In genomic region chr11:78646564-78647185, GRCh38 we compare ENCODE assay signal across 8 cellular contexts.
DNase-seq lines count a peak whose midpoint lies in the region; ATAC-seq, FAIRE-seq and TF ChIP-seq lines count a peak whose summit lies in the region.

No MANE protein-coding gene starts in this region.

- FAIRE-seq in G401.6 (lab: Jason Lieb, UNC) (peak; percentile 77), urothelium cell line (lab: Jason Lieb, UNC) (peak; percentile 75)

- TF ChIP-seq CTCF in neural crest cell (conservative IDR thresholded peaks at IDR 0.05), result peak; percentile 86

- no peaks in the 10 kb centered on the region for H3K27me3 Mint-ChIP-seq in neural crest cell (ENCODE audit: low read depth)

- peak; percentile 39 to 65 for DNase-seq in NCI-H524 (lab: John Stamatoyannopoulos, UW)
- DNase-seq in activated CD4-positive, alpha-beta T cell treated with anti-CD3 and anti-CD28 coated beads, Interleukin-2, amount 50 U/mL, for 24 hours (ENCODE audit: low read depth in 1 of 2, low spot score in 1 of 2), result peak; percentile 21 to 52
- no peak for DNase-seq in epithelial cell of prostate (ENCODE audit: low read depth, low spot score)
- DNase-seq in neural crest cell (ENCODE audit: low read depth, low spot score), result peak; percentile 48
- DNase-seq in urothelium cell line (ENCODE audit: low spot score), result peak; percentile 63
- DNase-seq in occipital lobe (lab: John Stamatoyannopoulos, UW), result no peak

- H3K4me3 Mint-ChIP-seq in neural crest cell, result no peak overlapping the region

- no peak overlapping the region for H3K27ac Mint-ChIP-seq in neural crest cell (ENCODE audit: unreplicated experiment)

- H3K27ac ChIP-seq in epithelial cell of prostate, result peak overlapping the region; percentile 74

- H3K36me3 Mint-ChIP-seq in neural crest cell (ENCODE audit: low read depth), result no peaks in the 10 kb centered on the region

- peak; percentile 51 for ATAC-seq in HG03442 (IDR thresholded peaks at IDR 0.05; ENCODE audit: unreplicated experiment)

- no peaks in the 10 kb centered on the region for H3K9me3 Mint-ChIP-seq in neural crest cell

- peaks cover 14% of the 10 kb centered on the region for H3K4me1 Mint-ChIP-seq in neural crest cell

Comparison
In these comparisons a context has a peak if more than half of its experiments do, and no peak if none do; other contexts are left out.
1. DNase-seq: peak in NCI-H524 (2 of 2), activated CD4-positive, alpha-beta T cell treated with anti-CD3 and anti-CD28 coated beads, Interleukin-2, amount 50 U/mL, for 24 hours (2 of 2), neural crest cell (single experiment) and urothelium cell line (single experiment); none in epithelial cell of prostate (single experiment) and occipital lobe (single experiment).